In the genomic region with DNA sequence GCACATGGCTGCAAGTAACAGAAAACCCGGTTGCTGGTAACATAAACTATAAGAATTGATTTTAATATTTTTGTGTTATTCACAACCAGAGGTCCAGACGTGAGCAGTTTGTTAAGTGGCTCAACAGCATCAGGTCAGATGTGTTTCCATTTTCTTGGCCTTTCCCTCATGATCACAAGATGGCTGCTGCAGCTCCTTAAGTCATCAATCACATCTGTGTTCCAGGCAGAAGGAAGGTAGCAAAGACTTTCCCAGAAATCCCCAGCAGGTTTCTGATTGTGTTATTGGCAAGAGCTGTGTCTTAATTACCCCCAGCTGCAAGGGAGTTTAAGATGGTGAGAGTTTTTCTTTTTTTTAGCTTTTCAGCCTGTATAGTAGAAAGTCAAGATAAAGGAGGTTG, we compare ENCODE assay signal across 28 cellular contexts. TPM values are rescaled to one million over a fixed set of nuclear protein-coding genes. Genes with fewer than 3 reads are reported as not detected.
A peak's percentile ranks its signal among the peaks of the same experiment; 100 is the strongest.
DNase-seq lines count a peak whose midpoint lies in the region; ATAC-seq, FAIRE-seq and TF ChIP-seq lines count a peak whose summit lies in the region.
"Had no signal": no experiment of that assay in that cellular context is flagged by ENCODE, and none has a peak within 500 bp of the region (broad histone marks: within the 10 kb centered on the region; RNA-seq: fewer than 3 reads in every experiment).

No MANE protein-coding gene starts in this region.

- no peak overlapping the region for H3K56ac ChIP-seq in H1 (replicated peaks; ENCODE audit: insufficient read length, low read depth, low read length)

- H4K5ac ChIP-seq in H1 (ENCODE audit: insufficient read length, low read depth, low read length) = no peak overlapping the region

- H3K79me2 ChIP-seq in H1 (ENCODE audit: control insufficient read depth in 1 of 2, insufficient read depth in 2 of 2, low read length in 2 of 2) = no peaks in the 10 kb centered on the region

- no peak overlapping the region for H3K14ac ChIP-seq in H1 (ENCODE audit: insufficient read length)

- no peaks in the 10 kb centered on the region for H3K79me1 ChIP-seq in H1 (ENCODE audit: low read depth, low read length)

- no peak overlapping the region for H2AFZ ChIP-seq in H1 (ENCODE audit: low read length)

- H3K27me3 Mint-ChIP-seq in WTC11 (ENCODE audit: low read depth) (peaks cover 39% of the 10 kb centered on the region), osteocyte (ENCODE audit: unreplicated experiment) (peaks cover 10% of the 10 kb centered on the region)

- H2BK5ac ChIP-seq in H1 (ENCODE audit: low read depth, low read length) = no peak overlapping the region

- no peak overlapping the region for H2BK20ac ChIP-seq in H1 (ENCODE audit: low read length)

- no peak overlapping the region for H2AK5ac ChIP-seq in H1 (ENCODE audit: low read depth, low read length)

- no peak overlapping the region for H4K8ac ChIP-seq in H1 (ENCODE audit: extremely low read depth, insufficient read depth, low read length)

- H3K27me3 ChIP-seq in H1 (replicated peaks in 1 of 4; ENCODE audit: control insufficient read depth in 3 of 4, extremely low read depth in 1 of 4, insufficient read depth in 3 of 4, low read length in 3 of 4) = no peaks in the 10 kb centered on the region; a peak in 1 of 7 replicates
- H3K27me3 ChIP-seq: BLaER1 treated with 17β-estradiol and CSF1 and Interleukin-3, amounts not matched to agents 10 nM and 100 nM had no signal

- POLR2A ChIA-PET in WTC11 (lab: Charles Lee) = no interaction called here
- POLR2A ChIA-PET in H1 (lab: Charles Lee; ENCODE audit: partially characterized antibody) = no interaction called here

- no peak overlapping the region for H2BK12ac ChIP-seq in H1 (ENCODE audit: low read depth, low read length)

- H3K4me3 ChIP-seq in H1 (ENCODE audit: extremely low read depth in 1 of 4, insufficient read depth in 2 of 4, low read depth in 3 of 4, low read length in 4 of 4) = no peak overlapping the region
- H3K4me3 ChIP-seq: A549; BLaER1 treated with 17β-estradiol and CSF1 and Interleukin-3, amounts not matched to agents 10 nM and 100 nM; GM12878 had no signal

- CTCF ChIA-PET in WTC11 (lab: Charles Lee) = interaction anchor here (0.6 kb wide), 1 partner anchor 46 kb away, joined by 3 read pairs; no protein-coding TSS in a partner anchor
- CTCF ChIA-PET in H1 (lab: Charles Lee; ENCODE audit: partially characterized antibody) = interaction anchor here (0.7 to 1.0 kb wide), 2 partner anchors 23 to 45 kb away, joined by 3 to 4 read pairs; no protein-coding TSS in a partner anchor

- no peak overlapping the region for H2BK120ac ChIP-seq in H1 (replicated peaks; ENCODE audit: low read depth, low read length)

- H3K23me2 ChIP-seq in H1 (ENCODE audit: low read depth, low read length) = no peaks in the 10 kb centered on the region

- TF ChIP-seq CTCF in WTC11 (IDR thresholded peaks at IDR 0.05) = no peak
- no peak for TF ChIP-seq CTCF in H1 (IDR thresholded peaks at IDR 0.05; ENCODE audit: control extremely low read depth in 1 of 3, insufficient read depth in 1 of 3, low read depth in 1 of 3, low read length in 3 of 3)
- TF ChIP-seq CTCF in osteocyte (IDR thresholded peaks at IDR 0.05) = no peak

- no peaks in the 10 kb centered on the region for H3K36me3 ChIP-seq in H1 (ENCODE audit: control insufficient read depth in 2 of 4, insufficient read depth in 4 of 4, low read length in 3 of 4)
- H3K36me3 ChIP-seq: BLaER1 treated with 17β-estradiol and CSF1 and Interleukin-3, amounts not matched to agents 10 nM and 100 nM had no signal

- H3K27ac Mint-ChIP-seq in WTC11 = no peak overlapping the region
- H3K27ac Mint-ChIP-seq in osteocyte (ENCODE audit: unreplicated experiment) = no peak overlapping the region
- H3K27ac Mint-ChIP-seq: B cell; CD4-positive, alpha-beta T cell; CD8-positive, alpha-beta T cell had no signal

- TF ChIP-seq RAD21 in H1 (IDR thresholded peaks at IDR 0.05 in 1 of 2, conservative IDR thresholded peaks at IDR 0.05 in 1 of 2; ENCODE audit: low read depth in 2 of 2, low read length in 2 of 2) = no peak

- H4K20me1 ChIP-seq in H1 (replicated peaks in 1 of 2; ENCODE audit: control insufficient read depth in 1 of 2, insufficient read depth in 2 of 2, low read length in 2 of 2) = no peaks in the 10 kb centered on the region
- H4K20me1 ChIP-seq: BLaER1 treated with 17β-estradiol and CSF1 and Interleukin-3, amounts not matched to agents 10 nM and 100 nM had no signal

- DNase-seq in WTC11 (ENCODE audit: low spot score) (no peak), H1 (ENCODE audit: low read depth in 1 of 2, low spot score in 2 of 2) (no peak), osteocyte (ENCODE audit: extremely low spot score, unreplicated experiment) (peak; percentile 30)
- DNase-seq: AML-193; Caco-2; Calu3; CD4-positive, alpha-beta T cell; CD8-positive, alpha-beta T cell; DMS153; DMS53; DMS79; DND-41; EL; GDM1 had no signal

- no peak for ATAC-seq in WTC11
- ATAC-seq in GM18505 (IDR thresholded peaks at IDR 0.05; ENCODE audit: unreplicated experiment) = no peak
- no peak for ATAC-seq in HG02970 (IDR thresholded peaks at IDR 0.05; ENCODE audit: low FRiP score, unreplicated experiment)
- ATAC-seq: A549; CD8-positive, alpha-beta T cell; GM12878 had no signal

- no peak overlapping the region for H3K27ac ChIP-seq in H1 (ENCODE audit: low read depth, low read length)
- H3K27ac ChIP-seq: 22Rv1; A549; BLaER1 treated with 17β-estradiol and CSF1 and Interleukin-3, amounts not matched to agents 10 nM and 100 nM; C4-2B had no signal

- no peak overlapping the region for H3K23ac ChIP-seq in H1 (ENCODE audit: insufficient read length)

- TF ChIP-seq POLR2A in H1 (IDR thresholded peaks at IDR 0.05; ENCODE audit: control extremely low read depth in 1 of 2, low read depth in 2 of 2, low read length in 2 of 2) (no peak), GM18505 (IDR thresholded peaks at IDR 0.05; ENCODE audit: borderline replicate concordance, extremely low read depth, insufficient read depth, insufficient read length) (no peak)

- no peak overlapping the region for H4K91ac ChIP-seq in H1 (replicated peaks; ENCODE audit: insufficient read length, low read length)

- no peak overlapping the region for H3K4me3 Mint-ChIP-seq in WTC11
- H3K4me3 Mint-ChIP-seq in osteocyte (ENCODE audit: unreplicated experiment) = no peak overlapping the region
- H3K4me3 Mint-ChIP-seq: B cell; CD4-positive, alpha-beta T cell; CD8-positive, alpha-beta T cell had no signal

- H3K9me3 Mint-ChIP-seq in WTC11 (peaks cover 14% of the 10 kb centered on the region), osteocyte (ENCODE audit: unreplicated experiment) (no peaks in the 10 kb centered on the region)
- H3K9me3 Mint-ChIP-seq: CD4-positive, alpha-beta T cell; CD8-positive, alpha-beta T cell had no signal

- H3K36me3 Mint-ChIP-seq in WTC11 (no peaks in the 10 kb centered on the region), osteocyte (ENCODE audit: unreplicated experiment) (no peaks in the 10 kb centered on the region)
- H3K36me3 Mint-ChIP-seq: CD8-positive, alpha-beta T cell had no signal

- H3K18ac ChIP-seq in H1 (ENCODE audit: extremely low read depth, low read length) = no peak overlapping the region

- no peaks in the 10 kb centered on the region for H3K4me1 ChIP-seq in H1 (replicated peaks in 1 of 4; ENCODE audit: control insufficient read depth in 3 of 4, insufficient read depth in 4 of 4, low read length in 3 of 4)
- H3K4me1 ChIP-seq: A549; BLaER1 treated with 17β-estradiol and CSF1 and Interleukin-3, amounts not matched to agents 10 nM and 100 nM; Caco-2 had no signal

- H3K4me2 ChIP-seq in H1 (ENCODE audit: insufficient read depth in 1 of 2, low read depth in 2 of 2, low read length in 2 of 2) = no peak overlapping the region
- H3K4me2 ChIP-seq: A549; BLaER1 treated with 17β-estradiol and CSF1 and Interleukin-3, amounts not matched to agents 10 nM and 100 nM had no signal

- H3K9me3 ChIP-seq in H1 (ENCODE audit: insufficient read depth in 2 of 2, low read depth in 1 of 2, low read length in 1 of 2) = 0 out of 4 replicates have a peak, but pooled peaks cover 0 to 2% of the 10 kb centered on the region in 2 experiments
- H3K9me3 ChIP-seq: Caco-2 had no signal

- no peak for FAIRE-seq in H1 (lab: Jason Lieb, UNC)
- FAIRE-seq: A549, D721Med, GM12878, GM12892, GM19239 had no signal

- no peaks in the 10 kb centered on the region for H3K4me1 Mint-ChIP-seq in WTC11
- H3K4me1 Mint-ChIP-seq in osteocyte (ENCODE audit: unreplicated experiment) = no peaks in the 10 kb centered on the region
- H3K4me1 Mint-ChIP-seq: B cell had no signal

- no peak overlapping the region for H2BK15ac ChIP-seq in H1 (ENCODE audit: low read length)

- H3K4ac ChIP-seq in H1 (replicated peaks; ENCODE audit: insufficient read length, low read depth, low read length) = no peak overlapping the region

- TF ChIP-seq EP300 in H1 (IDR thresholded peaks at IDR 0.05; ENCODE audit: borderline replicate concordance in 1 of 2, low read depth in 2 of 2, low read length in 2 of 2) = no peak

- H3K9ac ChIP-seq in H1 (replicated peaks in 1 of 4; ENCODE audit: extremely low read depth in 1 of 4, low read depth in 3 of 4, low read length in 3 of 4) = no peak overlapping the region
- H3K9ac ChIP-seq: BLaER1 treated with 17β-estradiol and CSF1 and Interleukin-3, amounts not matched to agents 10 nM and 100 nM had no signal

- 94% methylated on average over 2 of the region's 2 CpGs; no CpG with 5 or more reads in 1 of the 2 experiments for WGBS in H1 (ENCODE audit: extremely low coverage in 1 of 2, insufficient coverage in 1 of 2, insufficient read length in 1 of 2, insufficient replicate concordance in 2 of 2, low coverage in 1 of 2, low lambda C conversion rate in 2 of 2, missing lambda C conversion rate in 1 of 2), 2 experiments

RNA-seq across cellular contexts. Expression of a gene that starts 40.4 kb away (rescaled TPM):
- not detected in 3 replicates for total RNA-seq in WTC11 (2021)
- total RNA-seq in H1 (2021; fragmentation: NEBNext Ultra II Directional; extraction: Animal tissue kit (Norgen Biotek cat#: 25700)) = not detected in 2 replicates
- not detected in 2 replicates for polyA plus RNA-seq in H1 (2011; rRNA removed)
- not detected for polyA plus RNA-seq in H1 (2011; cell fraction: cytosol; rRNA removed)
- polyA plus RNA-seq in H1 (2011; cell fraction: nucleus; rRNA removed) = not detected
- polyA plus RNA-seq in H1 (2012, experiment 1 of 2) = not detected in 4 replicates
- polyA plus RNA-seq in H1 (2012, experiment 2 of 2) = not detected
- polyA plus RNA-seq in H1 (2013, experiment 1 of 2) = 0.26 TPM
- polyA plus RNA-seq in H1 (2013, experiment 2 of 2) = 0.18 TPM
- polyA minus RNA-seq in H1 (2011; rRNA and poly(A)+ RNA removed) = not detected in 2 replicates
- not detected for polyA minus RNA-seq in H1 (2011; cell fraction: cytosol; rRNA and poly(A)+ RNA removed)
- not detected for polyA minus RNA-seq in H1 (2011; cell fraction: nucleus; rRNA and poly(A)+ RNA removed)
- not detected in 2 replicates for total RNA-seq in osteocyte
- total RNA-seq: Caco-2; Calu3; CD4-positive, alpha-beta T cell; CD8-positive, alpha-beta T cell; Daoy; G401 had no signal
- polyA plus RNA-seq: BJ had no signal
